In genomic region chr3:66863205-66864135, GRCh38 we compare ENCODE assay signal across 1 cellular context.
A peak's percentile ranks its signal among the peaks of the same experiment; 100 is the strongest.
TF ChIP-seq lines count a peak whose summit lies in the region.

No MANE protein-coding gene starts in this region.

TF ChIP-seq in K562, 482 proteins besides CTCF, POLR2A, EP300 and RAD21 (continued from another document):
- TF ChIP-seq ZNF277 (CRISPR knock-in tag; IDR thresholded peaks at IDR 0.05; ENCODE audit: borderline replicate concordance): no peak
- no peak for TF ChIP-seq HIVEP1 (CRISPR knock-in tag; IDR thresholded peaks at IDR 0.05)
- no peak for TF ChIP-seq PTBP1 (IDR thresholded peaks at IDR 0.05; ENCODE audit: low read depth, low read length)
- no peak for TF ChIP-seq SIRT6 (IDR thresholded peaks at IDR 0.05; ENCODE audit: low read depth, low read length)
- no peak for TF ChIP-seq ZNF311 (CRISPR knock-in tag; IDR thresholded peaks at IDR 0.05)
- TF ChIP-seq THRAP3 (IDR thresholded peaks at IDR 0.05; ENCODE audit: borderline replicate concordance): no peak
- no peak for TF ChIP-seq SRSF9 (IDR thresholded peaks at IDR 0.05; ENCODE audit: borderline replicate concordance, low read depth, low read length)
- no peak for TF ChIP-seq CBFA2T2 (conservative IDR thresholded peaks at IDR 0.05)
- TF ChIP-seq ZNF316 (IDR thresholded peaks at IDR 0.05): peak; percentile 44; the same call in 1 of the 2 replicates
- peak; percentile 6 for TF ChIP-seq MEIS2 (IDR thresholded peaks at IDR 0.05; ENCODE audit: partially characterized antibody)
- TF ChIP-seq BDP1 (IDR thresholded peaks at IDR 0.05; ENCODE audit: insufficient read depth, insufficient read length): no peak
- TF ChIP-seq STAT5A (IDR thresholded peaks at IDR 0.05; ENCODE audit: borderline replicate concordance, low read length): no peak
- no peak for TF ChIP-seq SMARCA5 (IDR thresholded peaks at IDR 0.05)
- TF ChIP-seq MECOM (CRISPR knock-in tag; IDR thresholded peaks at IDR 0.05): no peak
- no peak for TF ChIP-seq PRPF4 (IDR thresholded peaks at IDR 0.05; ENCODE audit: insufficient read depth, low read depth, low read length, poor library complexity, severe bottlenecking)
- TF ChIP-seq MLLT1 (IDR thresholded peaks at IDR 0.05): no peak
- 0 out of 2 replicates have a peak, but pooled peaks have one; percentile 14 for TF ChIP-seq HMBOX1 (IDR thresholded peaks at IDR 0.05)
- TF ChIP-seq KAT7 (CRISPR knock-in tag; IDR thresholded peaks at IDR 0.05; ENCODE audit: borderline replicate concordance): no peak
- no peak for TF ChIP-seq ZNF140 (CRISPR knock-in tag; IDR thresholded peaks at IDR 0.05)
- no peak for TF ChIP-seq SAFB (IDR thresholded peaks at IDR 0.05; ENCODE audit: borderline replicate concordance, low read depth, low read length)
- 0 out of 2 replicates have a peak, but pooled peaks have one; percentile 13 for TF ChIP-seq MAFF (IDR thresholded peaks at IDR 0.05; ENCODE audit: low read length)
- no peak for TF ChIP-seq ZNF280B (CRISPR knock-in tag; IDR thresholded peaks at IDR 0.05)
- no peak for TF ChIP-seq GTF2E2 (tag; IDR thresholded peaks at IDR 0.05)
- TF ChIP-seq E2F4 (CRISPR knock-in tag; IDR thresholded peaks at IDR 0.05; ENCODE audit: low read depth): no peak
- no peak for TF ChIP-seq ZNF41 (CRISPR knock-in tag; conservative IDR thresholded peaks at IDR 0.05)
- peak; percentile 14; the same call in 1 of the 2 replicates for TF ChIP-seq MAFK (IDR thresholded peaks at IDR 0.05; ENCODE audit: low read length)
- TF ChIP-seq ZNF449 (CRISPR knock-in tag; IDR thresholded peaks at IDR 0.05): no peak
- no peak for TF ChIP-seq MGA (IDR thresholded peaks at IDR 0.05)
- TF ChIP-seq ZNF699 (CRISPR knock-in tag; IDR thresholded peaks at IDR 0.05; ENCODE audit: insufficient replicate concordance): no peak
- no peak for TF ChIP-seq JUNB (CRISPR knock-in tag; conservative IDR thresholded peaks at IDR 0.05)
- peak; percentile 61 for TF ChIP-seq MAFG (tag; conservative IDR thresholded peaks at IDR 0.05)
